Comparison of ENCODE assay signal across 8 cellular contexts in genomic region chr6:44263357-44264100, GRCh38. TPM values are rescaled to one million over a fixed set of nuclear protein-coding genes. Genes with fewer than 3 reads are reported as not detected.
DNase-seq lines count a peak whose midpoint lies in the region; ATAC-seq and TF ChIP-seq lines count a peak whose summit lies in the region.

No MANE protein-coding gene starts in this region.

- peaks cover 16% of the 10 kb centered on the region for H3K79me2 ChIP-seq in smooth muscle cell (ENCODE audit: low read depth)

- peak overlapping the region; percentile 50 for H3K27ac Mint-ChIP-seq in glutamatergic neuron (ENCODE audit: unreplicated experiment)

- peaks cover 4% of the 10 kb centered on the region for H3K27me3 ChIP-seq in smooth muscle cell (ENCODE audit: low read depth)

- H3K27me3 Mint-ChIP-seq in glutamatergic neuron (ENCODE audit: unreplicated experiment): peaks cover 16% of the 10 kb centered on the region

- H3K9me3 Mint-ChIP-seq in glutamatergic neuron (ENCODE audit: unreplicated experiment): peaks cover 5% of the 10 kb centered on the region

- no peak for ATAC-seq in GM21528 (IDR thresholded peaks at IDR 0.05; ENCODE audit: low FRiP score, unreplicated experiment)
- ATAC-seq in HG03457 (IDR thresholded peaks at IDR 0.05; ENCODE audit: unreplicated experiment): no peak
- no peak for ATAC-seq in HG02938 (IDR thresholded peaks at IDR 0.05; ENCODE audit: unreplicated experiment)

- H3K27ac ChIP-seq in smooth muscle cell (ENCODE audit: low read depth): peak overlapping the region; percentile 42

- H3K4me3 ChIP-seq in WI38 (ENCODE audit: low read depth, low read length) (peak overlapping the region; percentile 74), smooth muscle cell (peak overlapping the region; percentile 96)

- peaks cover 13% of the 10 kb centered on the region for H4K20me1 ChIP-seq in smooth muscle cell (ENCODE audit: low read depth)

- DNase-seq in ACHN (peak; percentile 35), GM19238 (ENCODE audit: insufficient read length, low spot score) (peak; percentile 57), glutamatergic neuron (no peak), smooth muscle cell (lab: John Stamatoyannopoulos, UW; ENCODE audit: unreplicated experiment) (no peak)

- H3K9ac ChIP-seq in smooth muscle cell (ENCODE audit: low read depth): peak overlapping the region; percentile 35

- H3F3A ChIP-seq in smooth muscle cell (ENCODE audit: low read depth): no peaks in the 10 kb centered on the region

- peaks cover 24% of the 10 kb centered on the region for H3K4me1 ChIP-seq in smooth muscle cell (ENCODE audit: low read depth)

- in situ Hi-C loops in ACHN (cut with HindIII; ENCODE audit: low pct_ligation_motif_present, low pct_unique_long_range_greater_than_20kb, low sequenced_read_pairs): no loop called here

- H3K36me3 ChIP-seq in smooth muscle cell (ENCODE audit: low read depth): no peaks in the 10 kb centered on the region

- H3K9me3 ChIP-seq in smooth muscle cell (replicated peaks; ENCODE audit: low read depth): no peaks in the 10 kb centered on the region

- H3K4me3 Mint-ChIP-seq in glutamatergic neuron (ENCODE audit: unreplicated experiment): peak overlapping the region; percentile 94

- peaks cover 6% of the 10 kb centered on the region for H3K36me3 Mint-ChIP-seq in glutamatergic neuron (ENCODE audit: unreplicated experiment)

- no peak for TF ChIP-seq CTCF in WI38 (IDR thresholded peaks at IDR 0.05; ENCODE audit: low read depth, low read length)
- no peak for TF ChIP-seq CTCF in glutamatergic neuron (IDR thresholded peaks at IDR 0.05; ENCODE audit: partially characterized antibody, unreplicated experiment)
- no peak for TF ChIP-seq CTCF in smooth muscle cell (IDR thresholded peaks at IDR 0.05; ENCODE audit: borderline replicate concordance, insufficient read depth, poor library complexity, severe bottlenecking)

- no peak overlapping the region for H2AFZ ChIP-seq in smooth muscle cell (ENCODE audit: low read depth)

- H3K4me2 ChIP-seq in smooth muscle cell: peak overlapping the region; percentile 98

- WGBS in smooth muscle cell (ENCODE audit: low lambda C conversion rate): 70% methylated on average over 8 of the region's 9 CpGs

- peaks cover 28% of the 10 kb centered on the region for H3K4me1 Mint-ChIP-seq in glutamatergic neuron (ENCODE audit: low read depth, unreplicated experiment)

RNA-seq across cellular contexts. Expression of gene NFKBIE, which starts 1.8 kb away (rescaled TPM):
- 15.3 TPM for total RNA-seq in glutamatergic neuron (ENCODE audit: unreplicated experiment)
- total RNA-seq in smooth muscle cell: 7.0 and 11.4 TPM in 2 replicates
- 11.3 and 12.3 TPM in 2 replicates for polyA plus RNA-seq in smooth muscle cell

RNA-seq across cellular contexts. Expression of gene SLC35B2, which starts 6.2 kb away (rescaled TPM):
- total RNA-seq in glutamatergic neuron (ENCODE audit: unreplicated experiment) (71.8 TPM), smooth muscle cell (68.6 and 78.0 TPM in 2 replicates)
- polyA plus RNA-seq in smooth muscle cell: 112 and 117 TPM in 2 replicates

RNA-seq across cellular contexts. Expression of gene TMEM151B, which starts 6.7 kb away (rescaled TPM):
- total RNA-seq in glutamatergic neuron (ENCODE audit: unreplicated experiment) (51.3 TPM), smooth muscle cell (0.04 TPM in 1 of 2 replicates, not detected in the other)
- not detected in 2 replicates for polyA plus RNA-seq in smooth muscle cell

RNA-seq across cellular contexts. Expression of gene HSP90AB1, which starts 16.6 kb away (rescaled TPM):
- total RNA-seq in glutamatergic neuron (ENCODE audit: unreplicated experiment): 771 TPM
- total RNA-seq in smooth muscle cell: 736 and 781 TPM in 2 replicates
- 408 TPM in 2 replicates for polyA plus RNA-seq in smooth muscle cell

RNA-seq across cellular contexts. Expression of gene SLC29A1, which starts 40.1 kb away (rescaled TPM):
- total RNA-seq in glutamatergic neuron (ENCODE audit: unreplicated experiment) (20.0 TPM), smooth muscle cell (7.3 and 8.0 TPM in 2 replicates)
- 7.4 and 8.1 TPM in 2 replicates for polyA plus RNA-seq in smooth muscle cell

Comparison
In these comparisons a context has a peak if more than half of its experiments do, and no peak if none do; other contexts are left out.
1. DNase-seq: peak in ACHN (single experiment) and GM19238 (single experiment); none in glutamatergic neuron (single experiment) and smooth muscle cell (single experiment).
2. RNA of gene TMEM151B, which starts 6.7 kb away (total RNA-seq): 51.3 TPM in glutamatergic neuron (single experiment); 0.04 TPM in smooth muscle cell; every median in the first group is over 10 times any median in the second.